9 cellular contexts compared by ENCODE assay signal in genomic region chr11:64917663-64917995, GRCh38. TPM values are rescaled to one million over a fixed set of nuclear protein-coding genes. Genes with fewer than 3 reads are reported as not detected.
A peak's percentile ranks its signal among the peaks of the same experiment; 100 is the strongest.
DNase-seq lines count a peak whose midpoint lies in the region; ATAC-seq and TF ChIP-seq lines count a peak whose summit lies in the region.
"Had no signal": no experiment of that assay in that cellular context is flagged by ENCODE, and none has a peak within 500 bp of the region (broad histone marks: within the 10 kb centered on the region; RNA-seq: fewer than 3 reads in every experiment).

No MANE protein-coding gene starts in this region.

- H3K9ac ChIP-seq in duodenal mucosa (ENCODE audit: low read depth in 1 of 2, low read length in 2 of 2), result peak overlapping the region; percentile 59 to 72

- ATAC-seq in HG03460 (IDR thresholded peaks at IDR 0.05; ENCODE audit: unreplicated experiment) (no peak), HG03520 (IDR thresholded peaks at IDR 0.05; ENCODE audit: unreplicated experiment) (no peak)

- H3K27me3 ChIP-seq in BE2C (no peaks in the 10 kb centered on the region), MG63 (no peaks in the 10 kb centered on the region), duodenal mucosa (ENCODE audit: control insufficient read depth in 1 of 2, insufficient read depth in 2 of 2, low read length in 2 of 2) (no peaks in the 10 kb centered on the region)

- H3K27me3 Mint-ChIP-seq in nephron progenitor cell (ENCODE audit: low read depth, poor library complexity), result peaks cover 4% of the 10 kb centered on the region

- H3K9me3 ChIP-seq in BE2C (no peaks in the 10 kb centered on the region), MG63 (no peaks in the 10 kb centered on the region), duodenal mucosa (ENCODE audit: control insufficient read depth in 1 of 2, low read length in 2 of 2) (no peaks in the 10 kb centered on the region)

- peak overlapping the region; percentile 91 for H3K4me3 Mint-ChIP-seq in nephron progenitor cell

- H3K27ac Mint-ChIP-seq in nephron progenitor cell, result peak overlapping the region; percentile 99

- H3K4me1 ChIP-seq in BE2C (no peaks in the 10 kb centered on the region), duodenal mucosa (ENCODE audit: control insufficient read depth in 1 of 2, insufficient read depth in 2 of 2, low read length in 2 of 2) (peaks cover 18 to 19% of the 10 kb centered on the region in 2 donors)

- H3K4me3 ChIP-seq in BE2C (ENCODE audit: low read depth, low read length), result peak overlapping the region; percentile 66
- peak overlapping the region; percentile 69 for H3K4me3 ChIP-seq in MG63
- H3K4me3 ChIP-seq in duodenal mucosa (ENCODE audit: low read depth in 1 of 2, low read length in 2 of 2), result peak overlapping the region; percentile 62 to 63

- TF ChIP-seq CTCF in BE2C (IDR thresholded peaks at IDR 0.05; ENCODE audit: low read depth, low read length), result no peak
- TF ChIP-seq CTCF in nephron progenitor cell (IDR thresholded peaks at IDR 0.05), result no peak

- H3K36me3 ChIP-seq in BE2C (no peaks in the 10 kb centered on the region), MG63 (no peaks in the 10 kb centered on the region), duodenal mucosa (ENCODE audit: control insufficient read depth in 1 of 2, insufficient read depth in 2 of 2, low read length in 2 of 2) (peaks cover 13 to 18% of the 10 kb centered on the region in 2 donors)

- DNase-seq in BE2C (no peak), MG63 (no peak), nephron progenitor cell (no peak), NCI-H1930 (lab: John Stamatoyannopoulos, UW) (no peak), ureter (ENCODE audit: low spot score) (no peak)

- peaks cover 5% of the 10 kb centered on the region for H3K36me3 Mint-ChIP-seq in nephron progenitor cell (ENCODE audit: low read depth)

- H3K9me3 Mint-ChIP-seq in nephron progenitor cell, result no peaks in the 10 kb centered on the region

- peaks cover 56% of the 10 kb centered on the region for H3K4me1 Mint-ChIP-seq in nephron progenitor cell

- H3K27ac ChIP-seq in duodenal mucosa (ENCODE audit: low read depth, low read length), result no peak overlapping the region

RNA-seq across cellular contexts. Expression of gene ATG2A, which starts 0.6 kb away (rescaled TPM):
- 19.9 TPM for polyA plus RNA-seq in BE2C (2012; ENCODE audit: insufficient read depth, insufficient read length, low read depth)
- 4.6 and 18.6 TPM in 2 replicates for total RNA-seq in MG63 (2014; rRNA removed; shearing (Covaris generic); ENCODE audit: low replicate concordance)
- 27.9 TPM for total RNA-seq in ureter

RNA-seq across cellular contexts. Expression of gene PPP2R5B, which starts 6.9 kb away (rescaled TPM):
- 18.3 TPM for polyA plus RNA-seq in BE2C (2012; ENCODE audit: insufficient read depth, insufficient read length, low read depth)
- total RNA-seq in MG63 (2014; rRNA removed; shearing (Covaris generic); ENCODE audit: low replicate concordance), result 5.4 and 8.8 TPM in 2 replicates
- total RNA-seq in ureter, result 18.9 TPM

RNA-seq across cellular contexts. Expression of gene GPHA2, which starts 18.1 kb away (rescaled TPM):
- not detected for polyA plus RNA-seq in BE2C (2012; ENCODE audit: insufficient read depth, insufficient read length, low read depth)
- not detected in 2 replicates for total RNA-seq in MG63 (2014; rRNA removed; shearing (Covaris generic); ENCODE audit: low replicate concordance)
- not detected for total RNA-seq in ureter
- total RNA-seq: lung microvascular endothelial cell had no signal

RNA-seq across cellular contexts. Expression of gene EHD1, which starts 39.2 kb away (rescaled TPM):
- polyA plus RNA-seq in BE2C (2012; ENCODE audit: insufficient read depth, insufficient read length, low read depth), result 73.8 TPM
- total RNA-seq in MG63 (2014; rRNA removed; shearing (Covaris generic); ENCODE audit: low replicate concordance), result 62.9 and 64.8 TPM in 2 replicates
- total RNA-seq in ureter, result 47.3 TPM

RNA-seq across cellular contexts. Expression of gene MAJIN, which starts 54.3 kb away (rescaled TPM):
- polyA plus RNA-seq in BE2C (2012; ENCODE audit: insufficient read depth, insufficient read length, low read depth), result not detected
- total RNA-seq in MG63 (2014; rRNA removed; shearing (Covaris generic); ENCODE audit: low replicate concordance), result not detected in 2 replicates
- total RNA-seq in ureter, result not detected
- total RNA-seq: lung microvascular endothelial cell had no signal
